8 cellular contexts compared by ENCODE assay signal in the genomic region with DNA sequence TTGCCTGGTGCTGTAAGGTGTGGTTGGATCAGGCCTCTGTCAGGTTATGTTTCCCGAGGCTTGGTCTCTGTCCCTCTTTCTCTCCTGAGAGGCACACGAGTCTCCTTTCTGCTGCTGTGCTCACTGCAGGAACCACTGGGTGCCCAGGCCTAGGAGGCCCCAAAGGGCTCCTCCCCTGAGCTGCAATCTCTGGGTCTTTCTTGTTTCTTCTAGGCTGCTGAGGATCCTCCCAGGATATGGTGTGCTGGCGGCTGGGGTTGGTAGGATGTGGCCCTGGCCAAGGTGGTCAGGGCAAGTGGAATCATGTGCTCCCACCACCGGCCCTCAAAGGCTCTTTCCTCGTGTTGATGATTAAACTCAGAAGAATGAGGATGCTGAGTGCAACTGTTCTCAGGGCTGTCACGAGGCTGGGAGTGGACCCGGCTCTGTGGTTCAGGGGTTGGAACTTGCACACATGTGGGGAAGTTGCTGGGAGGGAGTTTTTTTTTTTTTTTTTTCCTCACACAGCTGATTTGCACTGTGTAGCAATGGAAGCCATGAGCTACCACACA. TPM values are rescaled to one million over a fixed set of nuclear protein-coding genes. Genes with fewer than 3 reads are reported as not detected.
DNase-seq lines count a peak whose midpoint lies in the region; ATAC-seq and TF ChIP-seq lines count a peak whose summit lies in the region.

No MANE protein-coding gene starts in this region.

- H3K27ac ChIP-seq in lung (ENCODE audit: low read depth in 1 of 2, low read length in 1 of 2) (peak overlapping the region in 1 of 2 donors; percentile 85), urinary bladder (ENCODE audit: low read depth) (peak overlapping the region; percentile 63)

- no peaks in the 10 kb centered on the region for H3K36me3 Mint-ChIP-seq in activated naive CD4-positive, alpha-beta T cell treated with anti-CD3 and anti-CD28 coated beads, Interleukin-2, amount 10 ng/mL, durations not matched to agents 7 days and 5 days

- peaks cover 6% of the 10 kb centered on the region for H3K4me1 Mint-ChIP-seq in activated naive CD4-positive, alpha-beta T cell treated with anti-CD3 and anti-CD28 coated beads, Interleukin-2, amount 10 ng/mL, durations not matched to agents 7 days and 5 days

- in situ Hi-C loops in HAP-1 (cut with MboI; ENCODE audit: low sequenced_read_pairs) = no loop called here

- CTCF ChIA-PET in activated naive CD4-positive, alpha-beta T cell treated with anti-CD3 and anti-CD28 coated beads, Interleukin-2, amount 10 ng/mL, durations not matched to agents 7 days and 5 days (lab: Charles Lee) = interaction anchor here (1.1 to 2.2 kb wide), 2 partner anchors 9 to 19 kb away, joined by 5 to 9 read pairs; no protein-coding TSS in a partner anchor

- H3K36me3 ChIP-seq in lung (ENCODE audit: control insufficient read depth in 2 of 2, insufficient read depth in 2 of 2, low read length in 2 of 2) (no peaks in the 10 kb centered on the region), urinary bladder (ENCODE audit: insufficient read depth) (no peaks in the 10 kb centered on the region), HAP-1 (replicated peaks) (no peaks in the 10 kb centered on the region)

- peaks cover 54% of the 10 kb centered on the region for H3K27me3 Mint-ChIP-seq in activated naive CD4-positive, alpha-beta T cell treated with anti-CD3 and anti-CD28 coated beads, Interleukin-2, amount 10 ng/mL, durations not matched to agents 7 days and 5 days

- H3K4me3 ChIP-seq in choroid plexus epithelial cell (ENCODE audit: low read depth, low read length) (no peak overlapping the region), lung (no peak overlapping the region), urinary bladder (ENCODE audit: low read depth, low read length) (no peak overlapping the region), HAP-1 (no peak overlapping the region)

- no peak overlapping the region for H3K27ac Mint-ChIP-seq in activated naive CD4-positive, alpha-beta T cell treated with anti-CD3 and anti-CD28 coated beads, Interleukin-2, amount 10 ng/mL, durations not matched to agents 7 days and 5 days

- peak; percentile 85 for ATAC-seq in lung (ENCODE audit: insufficient read depth, low FRiP score)

- no peaks in the 10 kb centered on the region for H3K27me3 ChIP-seq in lung (ENCODE audit: control insufficient read depth, insufficient read depth)
- H3K27me3 ChIP-seq in HAP-1 (ENCODE audit: low read depth) = peaks cover 17% of the 10 kb centered on the region

- 24 to 27% methylated on average over 7 of the region's 7 CpGs for WGBS in lung, 2 donors
- WGBS in urinary bladder = 36% methylated on average over 7 of the region's 7 CpGs

- no peak for TF ChIP-seq CTCF in choroid plexus epithelial cell (conservative IDR thresholded peaks at IDR 0.05; ENCODE audit: low read depth, low read length)
- no peak for TF ChIP-seq CTCF in lung (IDR thresholded peaks at IDR 0.05; ENCODE audit: control extremely low read depth, extremely low read depth)

- no peaks in the 10 kb centered on the region for H3K9me3 ChIP-seq in lung (ENCODE audit: control insufficient read depth in 2 of 2, insufficient read depth in 1 of 2, low read length in 1 of 2)
- H3K9me3 ChIP-seq in HAP-1 = no peaks in the 10 kb centered on the region

- no peaks in the 10 kb centered on the region for H3K9me3 Mint-ChIP-seq in activated naive CD4-positive, alpha-beta T cell treated with anti-CD3 and anti-CD28 coated beads, Interleukin-2, amount 10 ng/mL, durations not matched to agents 7 days and 5 days

- DNase-seq in activated naive CD4-positive, alpha-beta T cell treated with anti-CD3 and anti-CD28 coated beads, Interleukin-2, amount 10 ng/mL, durations not matched to agents 7 days and 5 days = peak; percentile 34
- DNase-seq in activated naive CD4-positive, alpha-beta T cell (lab: John Stamatoyannopoulos, UW) = no peak
- DNase-seq in MV-4-11 (lab: John Stamatoyannopoulos, UW) (peak; percentile 97), choroid plexus epithelial cell (ENCODE audit: low read depth) (peak; percentile 100), lung (ENCODE audit: low spot score) (peak; percentile 91), HAP-1 (ENCODE audit: low spot score in 2 of 2) (no peak), NCI-H146 (lab: John Stamatoyannopoulos, UW) (no peak)

- H3K4me3 Mint-ChIP-seq in activated naive CD4-positive, alpha-beta T cell treated with anti-CD3 and anti-CD28 coated beads, Interleukin-2, amount 10 ng/mL, durations not matched to agents 7 days and 5 days = no peak overlapping the region

- H3K4me1 ChIP-seq in lung (ENCODE audit: control insufficient read depth in 2 of 2, insufficient read depth in 2 of 2, low read length in 2 of 2) = peaks cover 0 to 26% of the 10 kb centered on the region in 2 donors
- no peaks in the 10 kb centered on the region for H3K4me1 ChIP-seq in urinary bladder (ENCODE audit: insufficient read depth)
- no peaks in the 10 kb centered on the region for H3K4me1 ChIP-seq in HAP-1

RNA-seq across cellular contexts. Expression of a gene that starts 43.6 kb away (rescaled TPM):
- total RNA-seq in lung (1,000 to 10,000 TPM in 1 of 2 donors, 100 to 1,000 TPM in 1; 962 to 1,456 TPM), urinary bladder (250 TPM)
- polyA plus RNA-seq in lung (1,000 to 10,000 TPM in 1 of 2 donors, 100 to 1,000 TPM in 1; 821 to 1,902 TPM), urinary bladder (291 TPM)

Comparison
In these comparisons a context has a peak if more than half of its experiments do, and no peak if none do; other contexts are left out.
1. DNase-seq: peak in activated naive CD4-positive, alpha-beta T cell treated with anti-CD3 and anti-CD28 coated beads, Interleukin-2, amount 10 ng/mL, durations not matched to agents 7 days and 5 days (single experiment), MV-4-11 (single experiment), choroid plexus epithelial cell (single experiment) and lung (single experiment); none in activated naive CD4-positive, alpha-beta T cell (0 of 4), HAP-1 (0 of 2) and NCI-H146 (single experiment).